In the genomic region with DNA sequence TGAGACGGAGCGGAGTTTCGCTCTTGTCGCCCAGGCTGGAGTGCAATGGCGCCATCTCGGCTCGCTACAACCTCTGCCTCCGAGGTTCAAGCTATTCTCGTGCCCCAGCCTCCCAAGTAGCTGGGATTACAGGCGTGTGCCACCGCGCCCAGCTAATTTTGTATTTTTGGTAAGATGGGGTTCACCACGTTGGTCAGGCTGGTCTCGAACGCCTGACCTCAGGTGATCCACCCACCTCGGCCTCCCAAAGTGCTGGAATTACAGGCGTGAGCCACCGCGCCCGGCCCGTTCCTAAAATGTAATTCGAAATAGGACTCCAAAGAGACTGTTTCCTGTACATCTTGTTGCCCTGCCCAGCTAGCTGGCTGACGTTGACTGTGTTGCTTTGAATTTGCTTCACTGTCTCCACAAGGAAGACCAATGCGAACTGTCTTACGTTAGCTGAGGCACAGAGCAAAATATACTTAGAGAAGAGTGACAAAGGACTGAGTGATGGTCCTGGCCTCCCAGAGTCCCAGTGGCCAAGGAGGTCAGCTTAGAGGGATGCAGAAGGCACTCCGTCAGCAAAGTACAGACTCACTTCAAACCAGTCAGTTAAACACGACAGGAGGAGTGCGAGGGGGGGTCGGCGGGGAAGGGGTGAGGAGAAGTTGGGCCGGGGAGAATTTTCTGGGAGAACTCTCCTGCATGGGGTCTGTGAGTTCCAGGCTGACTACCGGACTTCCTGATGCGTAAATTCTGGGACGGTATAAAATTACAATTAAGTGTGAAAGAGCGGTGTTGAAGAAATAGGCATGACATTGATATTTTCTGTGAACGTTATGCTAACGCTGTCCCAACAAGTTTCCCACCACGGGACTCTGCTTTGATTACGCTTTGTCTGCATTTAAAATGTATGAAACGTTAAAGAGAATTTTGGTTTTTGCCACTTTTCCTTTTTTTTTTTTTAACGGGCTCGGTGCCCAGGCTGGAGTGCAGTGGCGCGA, we compare ENCODE assay signal across 8 cellular contexts. TPM values are rescaled to one million over a fixed set of nuclear protein-coding genes. Genes with fewer than 3 reads are reported as not detected.
DNase-seq lines count a peak whose midpoint lies in the region; ATAC-seq and TF ChIP-seq lines count a peak whose summit lies in the region.

No MANE protein-coding gene starts in this region.

- peaks cover 0 to 7% of the 10 kb centered on the region in 2 donors for H3K4me1 ChIP-seq in breast epithelium

- H3K9me3 Mint-ChIP-seq in CD14-positive monocyte (peaks cover 0 to 20% (median 1%) of the 10 kb centered on the region in 7 donors), nephron (no peaks in the 10 kb centered on the region)

- peaks cover 0 to 2% of the 10 kb centered on the region in 2 donors for H3K36me3 Mint-ChIP-seq in CD14-positive monocyte
- no peaks in the 10 kb centered on the region for H3K36me3 Mint-ChIP-seq in nephron (ENCODE audit: low read depth)

- no peak for TF ChIP-seq POLR2A in breast epithelium (IDR thresholded peaks at IDR 0.05)

- H3K9me3 ChIP-seq in KOPT-K1 (ENCODE audit: insufficient read depth, low read length, poor library complexity, severe bottlenecking): no peaks in the 10 kb centered on the region
- H3K9me3 ChIP-seq in breast epithelium: no peaks in the 10 kb centered on the region

- H3K4me3 ChIP-seq in breast epithelium: peak overlapping the region; percentile 39 to 68 (median 56)

- H3K4me1 Mint-ChIP-seq in CD14-positive monocyte: peaks cover 32% of the 10 kb centered on the region
- H3K4me1 Mint-ChIP-seq in nephron: peaks cover 24% of the 10 kb centered on the region

- H3K27ac ChIP-seq in KOPT-K1 (ENCODE audit: low read depth, low read length, poor library complexity, severe bottlenecking) (peak overlapping the region; percentile 23), breast epithelium (peak overlapping the region; percentile 21 to 38)

- H3K27me3 Mint-ChIP-seq in CD14-positive monocyte (ENCODE audit: low read depth in 3 of 3) (peaks cover 28 to 42% (median 33%) of the 10 kb centered on the region in 3 donors), nephron (ENCODE audit: low read depth) (peaks cover 46% of the 10 kb centered on the region)

- peak overlapping the region; percentile 70 to 90 for H3K4me3 Mint-ChIP-seq in CD14-positive monocyte
- H3K4me3 Mint-ChIP-seq in nephron: peak overlapping the region; percentile 76 to 94 (median 85)

- H3K36me3 ChIP-seq in KOPT-K1 (ENCODE audit: insufficient read depth, low read length): no peaks in the 10 kb centered on the region
- no peaks in the 10 kb centered on the region for H3K36me3 ChIP-seq in breast epithelium

- no peaks in the 10 kb centered on the region for H3K27me3 ChIP-seq in breast epithelium

- intact Hi-C loops in CD14-positive monocyte (cut with micrococcal nuclease) (loop anchor here in 1 of 2 donors (2.0 kb wide), 1 partner anchor 27 kb away; no protein-coding TSS in a partner anchor), breast epithelium (cut with DNase I; ENCODE audit: low total_unique reads) (no loop called here)

- ATAC-seq in HG03354 (IDR thresholded peaks at IDR 0.05; ENCODE audit: poor library complexity, severe bottlenecking, unreplicated experiment) (no peak), HG02884 (IDR thresholded peaks at IDR 0.05; ENCODE audit: unreplicated experiment) (no peak)

- H3K27ac Mint-ChIP-seq in CD14-positive monocyte (peak overlapping the region in 3 of 7 donors; percentile 4 to 46 (median 5)), nephron (peak overlapping the region in 1 of 3 experiments; percentile 61)

- TF ChIP-seq CTCF in CD14-positive monocyte (IDR thresholded peaks at IDR 0.05) (no peak), breast epithelium (IDR thresholded peaks at IDR 0.05) (no peak), nephron (IDR thresholded peaks at IDR 0.05; ENCODE audit: unreplicated experiment in 3 of 3) (no peak)

- DNase-seq in CD14-positive monocyte (ENCODE audit: low spot score) (no peak), breast epithelium (ENCODE audit: low spot score in 2 of 2) (no peak), NCI-H1436 treated with DMSO at 0.1 percent for 48 hours (lab: John Stamatoyannopoulos, UW) (no peak), AG08396 (ENCODE audit: low spot score) (no peak)

RNA-seq across cellular contexts. Expression of gene TRIM41, which starts 6.8 kb away (rescaled TPM):
- polyA plus RNA-seq in CD14-positive monocyte: under 1 TPM; 0.12 to 0.24 TPM
- total RNA-seq in breast epithelium: 10 to 100 TPM; 14.1 to 16.0 (median 15.1) TPM

RNA-seq across cellular contexts. Expression of gene TRIM7, which starts 11.3 kb away (rescaled TPM):
- polyA plus RNA-seq in CD14-positive monocyte: 10 to 100 TPM; 10.3 to 12.8 TPM
- total RNA-seq in breast epithelium: 1 to 10 TPM in 2 of 3 donors, under 1 TPM in 1; 0.29 to 5.4 (median 5.2) TPM

RNA-seq across cellular contexts. Expression of gene RACK1, which starts 27.4 kb away (rescaled TPM):
- 1,000 to 10,000 TPM; 1,150 to 1,195 TPM for polyA plus RNA-seq in CD14-positive monocyte
- total RNA-seq in breast epithelium: 1,000 to 10,000 TPM; 2,096 to 2,842 (median 2,553) TPM

RNA-seq across cellular contexts. Expression of gene TRIM52, which starts 44.7 kb away (rescaled TPM):
- 1 to 10 TPM; 5.7 to 8.5 TPM for polyA plus RNA-seq in CD14-positive monocyte
- 10 to 100 TPM; 12.8 to 18.6 (median 18.4) TPM for total RNA-seq in breast epithelium
